1 cellular context compared by ENCODE assay signal in genomic region chr1:184035719-184036516, GRCh38.
TF ChIP-seq lines count a peak whose summit lies in the region.

No MANE protein-coding gene starts in this region.

TF ChIP-seq in K562, 482 proteins besides CTCF, POLR2A, EP300 and RAD21 (continued from another document and continues in another):
- TF ChIP-seq ZBTB40 (IDR thresholded peaks at IDR 0.05) (peak; percentile 14; the same call in 1 of the 2 replicates), ZBTB40 (CRISPR knock-in tag; IDR thresholded peaks at IDR 0.05) (no peak), GTF2A2 (tag; IDR thresholded peaks at IDR 0.05) (no peak), PML (IDR thresholded peaks at IDR 0.05; ENCODE audit: low read length) (peak; percentile 26; the same call in 1 of the 2 replicates), THRB (CRISPR knock-in tag; conservative IDR thresholded peaks at IDR 0.05) (peak; percentile 56; the same call in 1 of the 2 replicates), CEBPG (CRISPR knock-in tag; IDR thresholded peaks at IDR 0.05) (0 out of 2 replicates have a peak, but pooled peaks have one; percentile 3), CEBPG (tag; conservative IDR thresholded peaks at IDR 0.05 in 1 of 2, IDR thresholded peaks at IDR 0.05 in 1 of 2) (no peak), CTBP1 (IDR thresholded peaks at IDR 0.05; ENCODE audit: borderline replicate concordance) (peak; percentile 59), ZNF146 (CRISPR knock-in tag; IDR thresholded peaks at IDR 0.05; ENCODE audit: unreplicated experiment) (peak; percentile 17), TCF15 (CRISPR knock-in tag; IDR thresholded peaks at IDR 0.05) (peak; percentile 64; the same call in 1 of the 2 replicates), POLR2AphosphoS5 (IDR thresholded peaks at IDR 0.05; ENCODE audit: control insufficient read depth, insufficient read depth, low read depth, low read length) (peak; percentile 14; the same call in 1 of the 2 replicates), KAT2B (IDR thresholded peaks at IDR 0.05; ENCODE audit: low read depth, low read length) (no peak), NFRKB (IDR thresholded peaks at IDR 0.05; ENCODE audit: low read depth) (0 out of 2 replicates have a peak, but pooled peaks have one; percentile 79), SPI1 (IDR thresholded peaks at IDR 0.05; ENCODE audit: borderline replicate concordance, low read depth, low read length) (peak; percentile 30; the same call in 1 of the 2 replicates), PCBP1 (IDR thresholded peaks at IDR 0.05; ENCODE audit: low read depth, low read length, poor library complexity, severe bottlenecking) (peak; percentile 8), ZNF586 (CRISPR knock-in tag; conservative IDR thresholded peaks at IDR 0.05) (no peak), ZEB2 (IDR thresholded peaks at IDR 0.05) (peak; percentile 91), BRD9 (IDR thresholded peaks at IDR 0.05; ENCODE audit: low read depth, partially characterized antibody) (no peak), CCNT2 (IDR thresholded peaks at IDR 0.05; ENCODE audit: borderline replicate concordance, extremely low read depth, insufficient read length, low read depth, low read length) (no peak), SRSF3 (IDR thresholded peaks at IDR 0.05; ENCODE audit: insufficient read depth, low read length) (no peak), HIVEP1 (CRISPR knock-in tag; IDR thresholded peaks at IDR 0.05) (0 out of 2 replicates have a peak, but pooled peaks have one; percentile 33), GTF2E2 (tag; IDR thresholded peaks at IDR 0.05) (peak; percentile 23; the same call in 1 of the 2 replicates), DMBX1 (CRISPR knock-in tag; IDR thresholded peaks at IDR 0.05; ENCODE audit: borderline replicate concordance) (peak; percentile 73), ZNF79 (CRISPR knock-in tag; IDR thresholded peaks at IDR 0.05; ENCODE audit: low read depth) (no peak), ZNF57 (CRISPR knock-in tag; IDR thresholded peaks at IDR 0.05) (0 out of 2 replicates have a peak, but pooled peaks have one; percentile 57), CBX3 (IDR thresholded peaks at IDR 0.05; ENCODE audit: borderline replicate concordance in 1 of 2, low read length in 2 of 2) (peak in 1 of 2 experiments; percentile 76; a peak in 2 of 3 replicates), ZNF395 (CRISPR knock-in tag; IDR thresholded peaks at IDR 0.05) (peak; percentile 65; the same call in 1 of the 2 replicates), TBL1XR1 (IDR thresholded peaks at IDR 0.05; ENCODE audit: low read length in 2 of 2) (0 out of 4 replicates have a peak, but pooled peaks of 1 of the 2 experiments have one; percentile 9), FOXA3 (CRISPR knock-in tag; conservative IDR thresholded peaks at IDR 0.05 in 1 of 2, IDR thresholded peaks at IDR 0.05 in 1 of 2) (peak in 1 of 2 experiments; percentile 80; a peak in 2 of 4 replicates), ZNF644 (tag; IDR thresholded peaks at IDR 0.05; ENCODE audit: low read depth) (no peak), TSHZ1 (CRISPR knock-in tag; IDR thresholded peaks at IDR 0.05) (no peak), RBBP5 (IDR thresholded peaks at IDR 0.05; ENCODE audit: borderline replicate concordance, insufficient read depth, low read length, poor library complexity, severe bottlenecking) (peak; percentile 14), ZNF224 (CRISPR knock-in tag; IDR thresholded peaks at IDR 0.05) (0 out of 2 replicates have a peak, but pooled peaks have one; percentile 49), CCAR2 (IDR thresholded peaks at IDR 0.05; ENCODE audit: low read depth, low read length) (no peak), BRF1 (IDR thresholded peaks at IDR 0.05; ENCODE audit: borderline replicate concordance, extremely low read depth, insufficient read length) (no peak), GABPA (tag; conservative IDR thresholded peaks at IDR 0.05; ENCODE audit: low read depth) (0 out of 2 replicates have a peak, but pooled peaks have one; percentile 14)
- TF ChIP-seq, protein P1, sequence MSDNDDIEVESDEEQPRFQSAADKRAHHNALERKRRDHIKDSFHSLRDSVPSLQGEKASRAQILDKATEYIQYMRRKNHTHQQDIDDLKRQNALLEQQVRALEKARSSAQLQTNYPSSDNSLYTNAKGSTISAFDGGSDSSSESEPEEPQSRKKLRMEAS (CRISPR knock-in tag; IDR thresholded peaks at IDR 0.05): peak; percentile 59
- TF ChIP-seq, protein P2, sequence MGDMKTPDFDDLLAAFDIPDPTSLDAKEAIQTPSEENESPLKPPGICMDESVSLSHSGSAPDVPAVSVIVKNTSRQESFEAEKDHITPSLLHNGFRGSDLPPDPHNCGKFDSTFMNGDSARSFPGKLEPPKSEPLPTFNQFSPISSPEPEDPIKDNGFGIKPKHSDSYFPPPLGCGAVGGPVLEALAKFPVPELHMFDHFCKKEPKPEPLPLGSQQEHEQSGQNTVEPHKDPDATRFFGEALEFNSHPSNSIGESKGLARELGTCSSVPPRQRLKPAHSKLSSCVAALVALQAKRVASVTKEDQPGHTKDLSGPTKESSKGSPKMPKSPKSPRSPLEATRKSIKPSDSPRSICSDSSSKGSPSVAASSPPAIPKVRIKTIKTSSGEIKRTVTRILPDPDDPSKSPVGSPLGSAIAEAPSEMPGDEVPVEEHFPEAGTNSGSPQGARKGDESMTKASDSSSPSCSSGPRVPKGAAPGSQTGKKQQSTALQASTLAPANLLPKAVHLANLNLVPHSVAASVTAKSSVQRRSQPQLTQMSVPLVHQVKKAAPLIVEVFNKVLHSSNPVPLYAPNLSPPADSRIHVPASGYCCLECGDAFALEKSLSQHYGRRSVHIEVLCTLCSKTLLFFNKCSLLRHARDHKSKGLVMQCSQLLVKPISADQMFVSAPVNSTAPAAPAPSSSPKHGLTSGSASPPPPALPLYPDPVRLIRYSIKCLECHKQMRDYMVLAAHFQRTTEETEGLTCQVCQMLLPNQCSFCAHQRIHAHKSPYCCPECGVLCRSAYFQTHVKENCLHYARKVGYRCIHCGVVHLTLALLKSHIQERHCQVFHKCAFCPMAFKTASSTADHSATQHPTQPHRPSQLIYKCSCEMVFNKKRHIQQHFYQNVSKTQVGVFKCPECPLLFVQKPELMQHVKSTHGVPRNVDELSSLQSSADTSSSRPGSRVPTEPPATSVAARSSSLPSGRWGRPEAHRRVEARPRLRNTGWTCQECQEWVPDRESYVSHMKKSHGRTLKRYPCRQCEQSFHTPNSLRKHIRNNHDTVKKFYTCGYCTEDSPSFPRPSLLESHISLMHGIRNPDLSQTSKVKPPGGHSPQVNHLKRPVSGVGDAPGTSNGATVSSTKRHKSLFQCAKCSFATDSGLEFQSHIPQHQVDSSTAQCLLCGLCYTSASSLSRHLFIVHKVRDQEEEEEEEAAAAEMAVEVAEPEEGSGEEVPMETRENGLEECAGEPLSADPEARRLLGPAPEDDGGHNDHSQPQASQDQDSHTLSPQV (IDR thresholded peaks at IDR 0.05): peak; percentile 37; the same call in 1 of the 2 replicates
- TF ChIP-seq, protein P3, sequence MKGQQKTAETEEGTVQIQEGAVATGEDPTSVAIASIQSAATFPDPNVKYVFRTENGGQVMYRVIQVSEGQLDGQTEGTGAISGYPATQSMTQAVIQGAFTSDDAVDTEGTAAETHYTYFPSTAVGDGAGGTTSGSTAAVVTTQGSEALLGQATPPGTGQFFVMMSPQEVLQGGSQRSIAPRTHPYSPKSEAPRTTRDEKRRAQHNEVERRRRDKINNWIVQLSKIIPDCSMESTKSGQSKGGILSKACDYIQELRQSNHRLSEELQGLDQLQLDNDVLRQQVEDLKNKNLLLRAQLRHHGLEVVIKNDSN (CRISPR knock-in tag; IDR thresholded peaks at IDR 0.05): 0 out of 2 replicates have a peak, but pooled peaks have one; percentile 26
